Comparison of ENCODE assay signal across 1 cellular context in the genomic region with DNA sequence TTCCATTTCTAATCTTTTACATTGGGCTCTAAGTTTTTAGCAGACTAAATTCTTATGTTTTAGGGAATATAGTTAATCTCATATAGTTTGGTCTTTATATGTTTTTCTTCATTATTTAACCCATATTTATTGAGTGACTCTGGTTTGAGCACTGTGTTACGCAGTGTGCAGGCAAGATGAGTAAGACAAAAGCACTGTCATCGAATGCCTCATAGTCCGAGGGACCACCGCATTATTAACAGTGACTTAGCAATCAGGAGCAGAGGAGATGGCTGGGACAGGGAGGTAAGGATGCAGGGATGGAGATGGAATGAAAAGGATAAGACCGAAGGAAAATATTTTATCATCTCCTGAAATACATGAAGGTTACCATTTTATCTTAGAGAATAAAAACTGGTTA.
TF ChIP-seq lines count a peak whose summit lies in the region.

No MANE protein-coding gene starts in this region.

TF ChIP-seq in SK-N-SH, 30 proteins besides CTCF, POLR2A, EP300 and RAD21 (continued from another document):
- TF ChIP-seq, protein P1, sequence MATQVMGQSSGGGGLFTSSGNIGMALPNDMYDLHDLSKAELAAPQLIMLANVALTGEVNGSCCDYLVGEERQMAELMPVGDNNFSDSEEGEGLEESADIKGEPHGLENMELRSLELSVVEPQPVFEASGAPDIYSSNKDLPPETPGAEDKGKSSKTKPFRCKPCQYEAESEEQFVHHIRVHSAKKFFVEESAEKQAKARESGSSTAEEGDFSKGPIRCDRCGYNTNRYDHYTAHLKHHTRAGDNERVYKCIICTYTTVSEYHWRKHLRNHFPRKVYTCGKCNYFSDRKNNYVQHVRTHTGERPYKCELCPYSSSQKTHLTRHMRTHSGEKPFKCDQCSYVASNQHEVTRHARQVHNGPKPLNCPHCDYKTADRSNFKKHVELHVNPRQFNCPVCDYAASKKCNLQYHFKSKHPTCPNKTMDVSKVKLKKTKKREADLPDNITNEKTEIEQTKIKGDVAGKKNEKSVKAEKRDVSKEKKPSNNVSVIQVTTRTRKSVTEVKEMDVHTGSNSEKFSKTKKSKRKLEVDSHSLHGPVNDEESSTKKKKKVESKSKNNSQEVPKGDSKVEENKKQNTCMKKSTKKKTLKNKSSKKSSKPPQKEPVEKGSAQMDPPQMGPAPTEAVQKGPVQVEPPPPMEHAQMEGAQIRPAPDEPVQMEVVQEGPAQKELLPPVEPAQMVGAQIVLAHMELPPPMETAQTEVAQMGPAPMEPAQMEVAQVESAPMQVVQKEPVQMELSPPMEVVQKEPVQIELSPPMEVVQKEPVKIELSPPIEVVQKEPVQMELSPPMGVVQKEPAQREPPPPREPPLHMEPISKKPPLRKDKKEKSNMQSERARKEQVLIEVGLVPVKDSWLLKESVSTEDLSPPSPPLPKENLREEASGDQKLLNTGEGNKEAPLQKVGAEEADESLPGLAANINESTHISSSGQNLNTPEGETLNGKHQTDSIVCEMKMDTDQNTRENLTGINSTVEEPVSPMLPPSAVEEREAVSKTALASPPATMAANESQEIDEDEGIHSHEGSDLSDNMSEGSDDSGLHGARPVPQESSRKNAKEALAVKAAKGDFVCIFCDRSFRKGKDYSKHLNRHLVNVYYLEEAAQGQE (IDR thresholded peaks at IDR 0.05; ENCODE audit: low read depth, low read length): no peak
- TF ChIP-seq SMC3 (IDR thresholded peaks at IDR 0.05; ENCODE audit: low read depth, low read length) (no peak), MXI1 (IDR thresholded peaks at IDR 0.05; ENCODE audit: low read depth, low read length) (no peak)
- TF ChIP-seq, protein P2, sequence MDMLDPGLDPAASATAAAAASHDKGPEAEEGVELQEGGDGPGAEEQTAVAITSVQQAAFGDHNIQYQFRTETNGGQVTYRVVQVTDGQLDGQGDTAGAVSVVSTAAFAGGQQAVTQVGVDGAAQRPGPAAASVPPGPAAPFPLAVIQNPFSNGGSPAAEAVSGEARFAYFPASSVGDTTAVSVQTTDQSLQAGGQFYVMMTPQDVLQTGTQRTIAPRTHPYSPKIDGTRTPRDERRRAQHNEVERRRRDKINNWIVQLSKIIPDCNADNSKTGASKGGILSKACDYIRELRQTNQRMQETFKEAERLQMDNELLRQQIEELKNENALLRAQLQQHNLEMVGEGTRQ (IDR thresholded peaks at IDR 0.05; ENCODE audit: borderline replicate concordance, low read depth, low read length): no peak
